Comparison of ENCODE assay signal across 1 cellular context in the genomic region with DNA sequence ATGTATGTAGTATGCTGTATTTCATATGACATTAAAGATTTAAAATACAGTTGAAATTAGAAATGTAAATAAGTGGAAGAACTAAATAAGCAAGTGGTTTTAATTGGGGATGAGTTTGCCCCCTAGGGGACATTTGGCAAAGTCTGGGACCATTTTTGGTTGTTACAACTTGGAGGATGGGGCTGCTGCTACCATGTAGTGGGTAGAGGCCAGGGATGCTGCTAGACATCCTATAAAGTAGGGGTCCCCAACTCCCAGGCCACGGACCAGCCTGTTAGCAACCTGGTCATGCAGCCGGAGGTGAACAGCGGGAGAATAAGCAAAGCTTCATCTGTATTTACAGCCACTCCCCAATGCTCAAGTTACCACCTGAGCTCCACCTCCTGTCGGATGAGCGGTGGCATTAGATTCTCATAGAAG.
TF ChIP-seq lines count a peak whose summit lies in the region.

No MANE protein-coding gene starts in this region.

TF ChIP-seq in H1, 55 proteins besides CTCF, POLR2A, EP300 and RAD21:
- TF ChIP-seq, protein P1, sequence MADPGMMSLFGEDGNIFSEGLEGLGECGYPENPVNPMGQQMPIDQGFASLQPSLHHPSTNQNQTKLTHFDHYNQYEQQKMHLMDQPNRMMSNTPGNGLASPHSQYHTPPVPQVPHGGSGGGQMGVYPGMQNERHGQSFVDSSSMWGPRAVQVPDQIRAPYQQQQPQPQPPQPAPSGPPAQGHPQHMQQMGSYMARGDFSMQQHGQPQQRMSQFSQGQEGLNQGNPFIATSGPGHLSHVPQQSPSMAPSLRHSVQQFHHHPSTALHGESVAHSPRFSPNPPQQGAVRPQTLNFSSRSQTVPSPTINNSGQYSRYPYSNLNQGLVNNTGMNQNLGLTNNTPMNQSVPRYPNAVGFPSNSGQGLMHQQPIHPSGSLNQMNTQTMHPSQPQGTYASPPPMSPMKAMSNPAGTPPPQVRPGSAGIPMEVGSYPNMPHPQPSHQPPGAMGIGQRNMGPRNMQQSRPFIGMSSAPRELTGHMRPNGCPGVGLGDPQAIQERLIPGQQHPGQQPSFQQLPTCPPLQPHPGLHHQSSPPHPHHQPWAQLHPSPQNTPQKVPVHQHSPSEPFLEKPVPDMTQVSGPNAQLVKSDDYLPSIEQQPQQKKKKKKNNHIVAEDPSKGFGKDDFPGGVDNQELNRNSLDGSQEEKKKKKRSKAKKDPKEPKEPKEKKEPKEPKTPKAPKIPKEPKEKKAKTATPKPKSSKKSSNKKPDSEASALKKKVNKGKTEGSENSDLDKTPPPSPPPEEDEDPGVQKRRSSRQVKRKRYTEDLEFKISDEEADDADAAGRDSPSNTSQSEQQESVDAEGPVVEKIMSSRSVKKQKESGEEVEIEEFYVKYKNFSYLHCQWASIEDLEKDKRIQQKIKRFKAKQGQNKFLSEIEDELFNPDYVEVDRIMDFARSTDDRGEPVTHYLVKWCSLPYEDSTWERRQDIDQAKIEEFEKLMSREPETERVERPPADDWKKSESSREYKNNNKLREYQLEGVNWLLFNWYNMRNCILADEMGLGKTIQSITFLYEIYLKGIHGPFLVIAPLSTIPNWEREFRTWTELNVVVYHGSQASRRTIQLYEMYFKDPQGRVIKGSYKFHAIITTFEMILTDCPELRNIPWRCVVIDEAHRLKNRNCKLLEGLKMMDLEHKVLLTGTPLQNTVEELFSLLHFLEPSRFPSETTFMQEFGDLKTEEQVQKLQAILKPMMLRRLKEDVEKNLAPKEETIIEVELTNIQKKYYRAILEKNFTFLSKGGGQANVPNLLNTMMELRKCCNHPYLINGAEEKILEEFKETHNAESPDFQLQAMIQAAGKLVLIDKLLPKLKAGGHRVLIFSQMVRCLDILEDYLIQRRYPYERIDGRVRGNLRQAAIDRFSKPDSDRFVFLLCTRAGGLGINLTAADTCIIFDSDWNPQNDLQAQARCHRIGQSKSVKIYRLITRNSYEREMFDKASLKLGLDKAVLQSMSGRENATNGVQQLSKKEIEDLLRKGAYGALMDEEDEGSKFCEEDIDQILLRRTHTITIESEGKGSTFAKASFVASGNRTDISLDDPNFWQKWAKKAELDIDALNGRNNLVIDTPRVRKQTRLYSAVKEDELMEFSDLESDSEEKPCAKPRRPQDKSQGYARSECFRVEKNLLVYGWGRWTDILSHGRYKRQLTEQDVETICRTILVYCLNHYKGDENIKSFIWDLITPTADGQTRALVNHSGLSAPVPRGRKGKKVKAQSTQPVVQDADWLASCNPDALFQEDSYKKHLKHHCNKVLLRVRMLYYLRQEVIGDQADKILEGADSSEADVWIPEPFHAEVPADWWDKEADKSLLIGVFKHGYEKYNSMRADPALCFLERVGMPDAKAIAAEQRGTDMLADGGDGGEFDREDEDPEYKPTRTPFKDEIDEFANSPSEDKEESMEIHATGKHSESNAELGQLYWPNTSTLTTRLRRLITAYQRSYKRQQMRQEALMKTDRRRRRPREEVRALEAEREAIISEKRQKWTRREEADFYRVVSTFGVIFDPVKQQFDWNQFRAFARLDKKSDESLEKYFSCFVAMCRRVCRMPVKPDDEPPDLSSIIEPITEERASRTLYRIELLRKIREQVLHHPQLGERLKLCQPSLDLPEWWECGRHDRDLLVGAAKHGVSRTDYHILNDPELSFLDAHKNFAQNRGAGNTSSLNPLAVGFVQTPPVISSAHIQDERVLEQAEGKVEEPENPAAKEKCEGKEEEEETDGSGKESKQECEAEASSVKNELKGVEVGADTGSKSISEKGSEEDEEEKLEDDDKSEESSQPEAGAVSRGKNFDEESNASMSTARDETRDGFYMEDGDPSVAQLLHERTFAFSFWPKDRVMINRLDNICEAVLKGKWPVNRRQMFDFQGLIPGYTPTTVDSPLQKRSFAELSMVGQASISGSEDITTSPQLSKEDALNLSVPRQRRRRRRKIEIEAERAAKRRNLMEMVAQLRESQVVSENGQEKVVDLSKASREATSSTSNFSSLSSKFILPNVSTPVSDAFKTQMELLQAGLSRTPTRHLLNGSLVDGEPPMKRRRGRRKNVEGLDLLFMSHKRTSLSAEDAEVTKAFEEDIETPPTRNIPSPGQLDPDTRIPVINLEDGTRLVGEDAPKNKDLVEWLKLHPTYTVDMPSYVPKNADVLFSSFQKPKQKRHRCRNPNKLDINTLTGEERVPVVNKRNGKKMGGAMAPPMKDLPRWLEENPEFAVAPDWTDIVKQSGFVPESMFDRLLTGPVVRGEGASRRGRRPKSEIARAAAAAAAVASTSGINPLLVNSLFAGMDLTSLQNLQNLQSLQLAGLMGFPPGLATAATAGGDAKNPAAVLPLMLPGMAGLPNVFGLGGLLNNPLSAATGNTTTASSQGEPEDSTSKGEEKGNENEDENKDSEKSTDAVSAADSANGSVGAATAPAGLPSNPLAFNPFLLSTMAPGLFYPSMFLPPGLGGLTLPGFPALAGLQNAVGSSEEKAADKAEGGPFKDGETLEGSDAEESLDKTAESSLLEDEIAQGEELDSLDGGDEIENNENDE (IDR thresholded peaks at IDR 0.05; ENCODE audit: insufficient replicate concordance, low read length) = no peak
- TF ChIP-seq, protein P2, sequence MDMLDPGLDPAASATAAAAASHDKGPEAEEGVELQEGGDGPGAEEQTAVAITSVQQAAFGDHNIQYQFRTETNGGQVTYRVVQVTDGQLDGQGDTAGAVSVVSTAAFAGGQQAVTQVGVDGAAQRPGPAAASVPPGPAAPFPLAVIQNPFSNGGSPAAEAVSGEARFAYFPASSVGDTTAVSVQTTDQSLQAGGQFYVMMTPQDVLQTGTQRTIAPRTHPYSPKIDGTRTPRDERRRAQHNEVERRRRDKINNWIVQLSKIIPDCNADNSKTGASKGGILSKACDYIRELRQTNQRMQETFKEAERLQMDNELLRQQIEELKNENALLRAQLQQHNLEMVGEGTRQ (IDR thresholded peaks at IDR 0.05; ENCODE audit: low read length) = no peak
- no peak for TF ChIP-seq SIRT6 (IDR thresholded peaks at IDR 0.05; ENCODE audit: low read length)
- TF ChIP-seq HDAC6 (IDR thresholded peaks at IDR 0.05; ENCODE audit: low read depth, low read length) = no peak
- no peak for TF ChIP-seq TCF12 (IDR thresholded peaks at IDR 0.05; ENCODE audit: low read depth, low read length)
- TF ChIP-seq SUZ12 (IDR thresholded peaks at IDR 0.05; ENCODE audit: low read length) = no peak
- no peak for TF ChIP-seq RXRA (IDR thresholded peaks at IDR 0.05; ENCODE audit: insufficient read depth, low read depth, low read length)
- TF ChIP-seq, protein P3, sequence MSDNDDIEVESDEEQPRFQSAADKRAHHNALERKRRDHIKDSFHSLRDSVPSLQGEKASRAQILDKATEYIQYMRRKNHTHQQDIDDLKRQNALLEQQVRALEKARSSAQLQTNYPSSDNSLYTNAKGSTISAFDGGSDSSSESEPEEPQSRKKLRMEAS (IDR thresholded peaks at IDR 0.05) = no peak
- TF ChIP-seq ZNF274 (IDR thresholded peaks at IDR 0.05; ENCODE audit: borderline replicate concordance, extremely low read depth, low read length) = no peak
- TF ChIP-seq CHD2 (IDR thresholded peaks at IDR 0.05; ENCODE audit: low read length) = no peak
- no peak for TF ChIP-seq FOSL1 (IDR thresholded peaks at IDR 0.05; ENCODE audit: insufficient read depth, low read depth, low read length)
